16 cellular contexts compared by ENCODE assay signal in genomic region chr18:7924616-7925015, GRCh38.
DNase-seq lines count a peak whose midpoint lies in the region; ATAC-seq and TF ChIP-seq lines count a peak whose summit lies in the region.
"Had no signal": no experiment of that assay in that cellular context is flagged by ENCODE, and none has a peak within 500 bp of the region (broad histone marks: within the 10 kb centered on the region; RNA-seq: fewer than 3 reads in every experiment).

No MANE protein-coding gene starts in this region.

- CTCF ChIA-PET in activated CD4-positive, alpha-beta T cell treated with anti-CD3 and anti-CD28 coated beads, Interleukin-2, amount 10 ng/mL, durations not matched to agents 7 days and 5 days (lab: Charles Lee), result no interaction called here

- H3K27me3 ChIP-seq in cardiac muscle cell (no peaks in the 10 kb centered on the region), heart left ventricle (no peaks in the 10 kb centered on the region)

- H3K4me3 ChIP-seq in cardiac muscle cell (no peak overlapping the region), heart left ventricle (no peak overlapping the region)

- peaks cover 43% of the 10 kb centered on the region for H3K4me1 ChIP-seq in cardiac muscle cell (ENCODE audit: low read depth)
- peaks cover 0 to 46% (median 25%) of the 10 kb centered on the region in 12 donors for H3K4me1 ChIP-seq in heart left ventricle

- no peak overlapping the region for H3K4me3 Mint-ChIP-seq in activated CD4-positive, alpha-beta T cell treated with anti-CD3 and anti-CD28 coated beads, Interleukin-2, amount 10 ng/mL, durations not matched to agents 7 days and 5 days
- H3K4me3 Mint-ChIP-seq: H9 had no signal

- no peak for TF ChIP-seq CTCF in cardiac muscle cell (IDR thresholded peaks at IDR 0.05; ENCODE audit: low read depth, low read length)
- no peak for TF ChIP-seq CTCF in heart left ventricle (IDR thresholded peaks at IDR 0.05)

- 76 to 84% (median 81%) methylated on average over 5 of the region's 5 CpGs for WGBS in heart left ventricle, 4 donors

- no peaks in the 10 kb centered on the region for H3K9me3 ChIP-seq in cardiac muscle cell (ENCODE audit: low read depth)
- peaks cover 0 to 27% (median 5%) of the 10 kb centered on the region in 12 donors for H3K9me3 ChIP-seq in heart left ventricle

- POLR2A ChIA-PET in activated CD4-positive, alpha-beta T cell treated with anti-CD3 and anti-CD28 coated beads, Interleukin-2, amount 10 ng/mL, durations not matched to agents 7 days and 5 days (lab: Charles Lee), result no interaction called here

- H3K27ac Mint-ChIP-seq in activated CD4-positive, alpha-beta T cell treated with anti-CD3 and anti-CD28 coated beads, Interleukin-2, amount 10 ng/mL, durations not matched to agents 7 days and 5 days, result no peak overlapping the region
- H3K27ac Mint-ChIP-seq: H9 had no signal

- H3K9me3 Mint-ChIP-seq in activated CD4-positive, alpha-beta T cell treated with anti-CD3 and anti-CD28 coated beads, Interleukin-2, amount 10 ng/mL, durations not matched to agents 7 days and 5 days, result no peaks in the 10 kb centered on the region

- no peak for TF ChIP-seq POLR2A in heart left ventricle (IDR thresholded peaks at IDR 0.05)

- H3K4me1 Mint-ChIP-seq in activated CD4-positive, alpha-beta T cell treated with anti-CD3 and anti-CD28 coated beads, Interleukin-2, amount 10 ng/mL, durations not matched to agents 7 days and 5 days, result no peaks in the 10 kb centered on the region

- intact Hi-C loops in heart left ventricle (cut with DNase I), result no loop called here

- DNase-seq in cardiac muscle cell (ENCODE audit: low read depth in 1 of 2, low spot score in 1 of 2) (peak; percentile 10 to 20), heart left ventricle (no peak), NCI-H82 treated with DMSO at 0.1 percent for 48 hours (lab: John Stamatoyannopoulos, UW; ENCODE audit: unreplicated experiment) (peak; percentile 16), iPS-NIHi7 (ENCODE audit: extremely low spot score) (peak; percentile 20), RPMI8226 (no peak)
- DNase-seq in activated CD4-positive, alpha-beta T cell treated with anti-CD3 and anti-CD28 coated beads, Interleukin-2, amount 10 ng/mL, durations not matched to agents 7 days and 5 days, result no peak
- DNase-seq: H9, IMR-90, MV-4-11, NCI-H1436, NCI-H345, NCI-H69, Right ventricle myocardium superior had no signal

- no peaks in the 10 kb centered on the region for H3K27me3 Mint-ChIP-seq in activated CD4-positive, alpha-beta T cell treated with anti-CD3 and anti-CD28 coated beads, Interleukin-2, amount 10 ng/mL, durations not matched to agents 7 days and 5 days

- ATAC-seq in heart left ventricle (no peak), GM21529 (IDR thresholded peaks at IDR 0.05; ENCODE audit: unreplicated experiment) (no peak), GM19351 (IDR thresholded peaks at IDR 0.05; ENCODE audit: unreplicated experiment) (no peak)

- no peaks in the 10 kb centered on the region for H3K36me3 Mint-ChIP-seq in activated CD4-positive, alpha-beta T cell treated with anti-CD3 and anti-CD28 coated beads, Interleukin-2, amount 10 ng/mL, durations not matched to agents 7 days and 5 days (ENCODE audit: low read depth)

- H3K27ac ChIP-seq in cardiac muscle cell (no peak overlapping the region), heart left ventricle (no peak overlapping the region)
- H3K27ac ChIP-seq: C4-2B had no signal

- H3K36me3 ChIP-seq in cardiac muscle cell (no peaks in the 10 kb centered on the region), heart left ventricle (peaks cover 0 to 10% (median 0%) of the 10 kb centered on the region in 9 donors)

Comparison
In these comparisons a context has a peak if more than half of its experiments do, and no peak if none do; other contexts are left out.
1. DNase-seq: peak in cardiac muscle cell (2 of 2), NCI-H82 treated with DMSO at 0.1 percent for 48 hours (single experiment) and iPS-NIHi7 (single experiment); none in heart left ventricle (0 of 5), RPMI8226 (single experiment) and activated CD4-positive, alpha-beta T cell treated with anti-CD3 and anti-CD28 coated beads, Interleukin-2, amount 10 ng/mL, durations not matched to agents 7 days and 5 days (single experiment).